In the genomic region with DNA sequence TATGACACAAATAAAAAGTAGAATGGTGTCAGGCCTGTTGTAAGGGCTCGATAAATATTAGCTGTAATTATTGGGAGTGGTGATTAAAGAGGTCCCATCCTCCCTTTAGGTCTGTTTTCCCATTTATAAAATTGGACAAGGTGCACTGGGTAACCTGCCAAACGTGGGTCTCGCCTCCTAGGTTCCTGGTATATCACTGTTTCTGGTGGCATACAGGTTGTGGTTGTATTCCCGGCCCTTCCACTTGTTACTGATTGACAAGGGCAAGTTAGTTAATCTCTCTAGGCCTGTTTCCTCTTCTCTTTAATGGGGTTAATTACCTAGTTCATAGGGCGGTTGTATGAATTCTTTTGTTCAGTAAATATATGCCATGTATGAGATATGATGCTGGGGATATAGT, we compare ENCODE assay signal across 8 cellular contexts. TPM values are rescaled to one million over a fixed set of nuclear protein-coding genes. Genes with fewer than 3 reads are reported as not detected.
DNase-seq lines count a peak whose midpoint lies in the region; ATAC-seq and TF ChIP-seq lines count a peak whose summit lies in the region.

No MANE protein-coding gene starts in this region.

- in situ Hi-C loops in KBM-7 (cut with MboI; ENCODE audit: low pct_unique_long_range_greater_than_20kb, low sequenced_read_pairs), result no loop called here

- peaks cover 19% of the 10 kb centered on the region for H4K20me1 ChIP-seq in GM23338 (replicated peaks; ENCODE audit: insufficient read depth)

- H3K4me3 ChIP-seq in GM23338 (peak overlapping the region; percentile 63), foreskin fibroblast (ENCODE audit: low read depth in 1 of 2, low read length in 2 of 2) (peak overlapping the region; percentile 82 to 92), sigmoid colon (peak overlapping the region; percentile 77 to 82 (median 80))

- no peak for ATAC-seq in GM23338

- intact Hi-C loops in sigmoid colon (cut with DNase I), result no loop called here

- TF ChIP-seq CTCF in GM23338 (conservative IDR thresholded peaks at IDR 0.05; ENCODE audit: low read depth in 2 of 2), result no peak
- no peak for TF ChIP-seq CTCF in VCaP (conservative IDR thresholded peaks at IDR 0.05)
- TF ChIP-seq CTCF in foreskin fibroblast (IDR thresholded peaks at IDR 0.05; ENCODE audit: low read depth, low read length), result no peak
- no peak for TF ChIP-seq CTCF in sigmoid colon (IDR thresholded peaks at IDR 0.05)

- H3K9me3 Mint-ChIP-seq in GM23338, result no peaks in the 10 kb centered on the region; the same call in 1 of the 3 replicates

- H3F3A ChIP-seq in GM23338 (replicated peaks; ENCODE audit: low read depth), result no peaks in the 10 kb centered on the region; the same call in 1 of the 2 replicates

- peak overlapping the region; percentile 74; the same call in 1 of the 2 replicates for H3K27ac ChIP-seq in GM23338 (ENCODE audit: low read depth)
- peak overlapping the region; percentile 99 for H3K27ac ChIP-seq in VCaP
- H3K27ac ChIP-seq in sigmoid colon, result peak overlapping the region; percentile 94 to 97 (median 95)

- H3K27me3 Mint-ChIP-seq in GM23338 (ENCODE audit: insufficient read depth, low read depth, poor library complexity), result peaks cover 10% of the 10 kb centered on the region

- peaks cover 44% of the 10 kb centered on the region for H3K36me3 Mint-ChIP-seq in GM23338 (ENCODE audit: low read depth)

- TF ChIP-seq POLR2A in sigmoid colon (IDR thresholded peaks at IDR 0.05), result no peak

- no peak overlapping the region for H2AFZ ChIP-seq in GM23338

- H3K36me3 ChIP-seq in GM23338 (ENCODE audit: insufficient read depth), result peaks cover 11% of the 10 kb centered on the region
- H3K36me3 ChIP-seq in sigmoid colon, result peaks cover 0 to 10% (median 0%) of the 10 kb centered on the region in 4 donors

- peaks cover 35% of the 10 kb centered on the region for H3K4me1 Mint-ChIP-seq in GM23338

- H3K79me2 ChIP-seq in GM23338 (replicated peaks; ENCODE audit: insufficient read depth), result peaks cover 61% of the 10 kb centered on the region

- H3K4me2 ChIP-seq in GM23338, result peak overlapping the region; percentile 97

- H3K27ac Mint-ChIP-seq in GM23338, result peak overlapping the region; percentile 100

- peak overlapping the region; percentile 99 for H3K4me3 Mint-ChIP-seq in GM23338

- WGBS in sigmoid colon, 2 donors, result 20 to 63% methylated on average over 5 of the region's 5 CpGs

- no peaks in the 10 kb centered on the region for H3K9me3 ChIP-seq in sigmoid colon

- H3K4me1 ChIP-seq in GM23338 (ENCODE audit: insufficient read depth), result peaks cover 18% of the 10 kb centered on the region
- H3K4me1 ChIP-seq in sigmoid colon, result peaks cover 0 to 66% (median 63%) of the 10 kb centered on the region in 4 donors

- H3K27me3 ChIP-seq in GM23338 (ENCODE audit: insufficient read depth) (no peaks in the 10 kb centered on the region), sigmoid colon (no peaks in the 10 kb centered on the region)

- no peak for TF ChIP-seq EP300 in sigmoid colon (IDR thresholded peaks at IDR 0.05)

- H3K9me2 ChIP-seq in GM23338 (ENCODE audit: insufficient read depth), result no peaks in the 10 kb centered on the region

- no peak for DNase-seq in GM23338 (ENCODE audit: low spot score)
- no peak for DNase-seq in foreskin fibroblast
- no peak for DNase-seq in sigmoid colon
- no peak for DNase-seq in GM19240 (ENCODE audit: insufficient read length, low spot score)
- DNase-seq in effector CD8-positive, alpha-beta T cell (lab: John Stamatoyannopoulos, UW), result no peak
- no peak for DNase-seq in ecto neural progenitor cell (ENCODE audit: low spot score)
- no peak for DNase-seq in KBM-7

TF ChIP-seq in GM23338, 12 proteins besides CTCF, POLR2A, EP300 and RAD21 (continues in another document):
- no peak for TF ChIP-seq NANOG (IDR thresholded peaks at IDR 0.05; ENCODE audit: borderline replicate concordance)
- TF ChIP-seq JUNB (IDR thresholded peaks at IDR 0.05; ENCODE audit: unreplicated experiment), result no peak
- TF ChIP-seq, protein P1, sequence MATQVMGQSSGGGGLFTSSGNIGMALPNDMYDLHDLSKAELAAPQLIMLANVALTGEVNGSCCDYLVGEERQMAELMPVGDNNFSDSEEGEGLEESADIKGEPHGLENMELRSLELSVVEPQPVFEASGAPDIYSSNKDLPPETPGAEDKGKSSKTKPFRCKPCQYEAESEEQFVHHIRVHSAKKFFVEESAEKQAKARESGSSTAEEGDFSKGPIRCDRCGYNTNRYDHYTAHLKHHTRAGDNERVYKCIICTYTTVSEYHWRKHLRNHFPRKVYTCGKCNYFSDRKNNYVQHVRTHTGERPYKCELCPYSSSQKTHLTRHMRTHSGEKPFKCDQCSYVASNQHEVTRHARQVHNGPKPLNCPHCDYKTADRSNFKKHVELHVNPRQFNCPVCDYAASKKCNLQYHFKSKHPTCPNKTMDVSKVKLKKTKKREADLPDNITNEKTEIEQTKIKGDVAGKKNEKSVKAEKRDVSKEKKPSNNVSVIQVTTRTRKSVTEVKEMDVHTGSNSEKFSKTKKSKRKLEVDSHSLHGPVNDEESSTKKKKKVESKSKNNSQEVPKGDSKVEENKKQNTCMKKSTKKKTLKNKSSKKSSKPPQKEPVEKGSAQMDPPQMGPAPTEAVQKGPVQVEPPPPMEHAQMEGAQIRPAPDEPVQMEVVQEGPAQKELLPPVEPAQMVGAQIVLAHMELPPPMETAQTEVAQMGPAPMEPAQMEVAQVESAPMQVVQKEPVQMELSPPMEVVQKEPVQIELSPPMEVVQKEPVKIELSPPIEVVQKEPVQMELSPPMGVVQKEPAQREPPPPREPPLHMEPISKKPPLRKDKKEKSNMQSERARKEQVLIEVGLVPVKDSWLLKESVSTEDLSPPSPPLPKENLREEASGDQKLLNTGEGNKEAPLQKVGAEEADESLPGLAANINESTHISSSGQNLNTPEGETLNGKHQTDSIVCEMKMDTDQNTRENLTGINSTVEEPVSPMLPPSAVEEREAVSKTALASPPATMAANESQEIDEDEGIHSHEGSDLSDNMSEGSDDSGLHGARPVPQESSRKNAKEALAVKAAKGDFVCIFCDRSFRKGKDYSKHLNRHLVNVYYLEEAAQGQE (IDR thresholded peaks at IDR 0.05; ENCODE audit: unreplicated experiment), result no peak
- no peak for TF ChIP-seq EZH2 (IDR thresholded peaks at IDR 0.05; ENCODE audit: low read depth, unreplicated experiment)
- TF ChIP-seq, protein P2, sequence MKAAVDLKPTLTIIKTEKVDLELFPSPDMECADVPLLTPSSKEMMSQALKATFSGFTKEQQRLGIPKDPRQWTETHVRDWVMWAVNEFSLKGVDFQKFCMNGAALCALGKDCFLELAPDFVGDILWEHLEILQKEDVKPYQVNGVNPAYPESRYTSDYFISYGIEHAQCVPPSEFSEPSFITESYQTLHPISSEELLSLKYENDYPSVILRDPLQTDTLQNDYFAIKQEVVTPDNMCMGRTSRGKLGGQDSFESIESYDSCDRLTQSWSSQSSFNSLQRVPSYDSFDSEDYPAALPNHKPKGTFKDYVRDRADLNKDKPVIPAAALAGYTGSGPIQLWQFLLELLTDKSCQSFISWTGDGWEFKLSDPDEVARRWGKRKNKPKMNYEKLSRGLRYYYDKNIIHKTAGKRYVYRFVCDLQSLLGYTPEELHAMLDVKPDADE (IDR thresholded peaks at IDR 0.05), result no peak
- TF ChIP-seq CREB1 (CRISPR knock-in tag; IDR thresholded peaks at IDR 0.05; ENCODE audit: low read depth), result no peak
- no peak for TF ChIP-seq EZH2phosphoT487 (IDR thresholded peaks at IDR 0.05; ENCODE audit: unreplicated experiment)
- TF ChIP-seq STAT1 (IDR thresholded peaks at IDR 0.05; ENCODE audit: unreplicated experiment), result no peak
- no peak for TF ChIP-seq ZNF114 (CRISPR knock-in tag; IDR thresholded peaks at IDR 0.05)
- no peak for TF ChIP-seq POLR2AphosphoS5 (IDR thresholded peaks at IDR 0.05; ENCODE audit: low read depth)

RNA-seq across cellular contexts. Expression of a gene that starts 1.5 kb away (rescaled TPM):
- total RNA-seq in GM23338 (2014; rRNA removed; shearing (Covaris generic)), result 345 and 381 TPM in 2 replicates
- 212 and 238 TPM in 2 replicates for polyA plus RNA-seq in GM23338 (2016; fragmentation: Nextera tagmentation; extraction: Ambion mirVana)
- total RNA-seq in sigmoid colon, result 100 to 1,000 TPM; 127 to 163 (median 137) TPM
- 100 to 1,000 TPM; 108 to 139 (median 126) TPM for polyA plus RNA-seq in sigmoid colon

RNA-seq across cellular contexts. Expression of a gene that starts 20.0 kb away (rescaled TPM):
- total RNA-seq in GM23338 (2014; rRNA removed; shearing (Covaris generic)), result 15.7 and 18.6 TPM in 2 replicates
- polyA plus RNA-seq in GM23338 (2016; fragmentation: Nextera tagmentation; extraction: Ambion mirVana) (9.8 and 11.8 TPM in 2 replicates), sigmoid colon (1 to 10 TPM; 2.4 to 5.1 (median 2.5) TPM)
- 10 to 100 TPM in 2 of 4 donors, 1 to 10 TPM in 2; 9.1 to 12.3 (median 9.9) TPM for total RNA-seq in sigmoid colon

RNA-seq across cellular contexts. Expression of a gene that starts 51.6 kb away (rescaled TPM):
- 28.3 and 28.8 TPM in 2 replicates for total RNA-seq in GM23338 (2014; rRNA removed; shearing (Covaris generic))
- 10.4 and 13.3 TPM in 2 replicates for polyA plus RNA-seq in GM23338 (2016; fragmentation: Nextera tagmentation; extraction: Ambion mirVana)
- 1 to 10 TPM; 4.3 to 7.2 (median 5.4) TPM for total RNA-seq in sigmoid colon
- 1 to 10 TPM; 1.4 to 3.7 (median 1.8) TPM for polyA plus RNA-seq in sigmoid colon
